26 cellular contexts compared by ENCODE assay signal in genomic region chr7:1654738-1655490, GRCh38. TPM values are rescaled to one million over a fixed set of nuclear protein-coding genes. Genes with fewer than 3 reads are reported as not detected.
"Had no signal": no experiment of that assay in that cellular context is flagged by ENCODE, and none has a peak within 500 bp of the region (broad histone marks: within the 10 kb centered on the region; RNA-seq: fewer than 3 reads in every experiment).

No MANE protein-coding gene starts in this region.

- H3K36me3 Mint-ChIP-seq: activated naive CD4-positive, alpha-beta T cell treated with anti-CD3 and anti-CD28 coated beads, Interleukin-2, amount 50 U/mL, for 24 hours had no signal

- H3K36me3 ChIP-seq: breast epithelium, Peyer's patch, WERI-Rb-1 had no signal

- H3K27ac ChIP-seq: breast epithelium, Peyer's patch, SK-N-MC, WERI-Rb-1 had no signal

- H3K4me1 Mint-ChIP-seq: activated naive CD4-positive, alpha-beta T cell treated with anti-CD3 and anti-CD28 coated beads, Interleukin-2, amount 50 U/mL, for 24 hours had no signal

- H3K4me3 Mint-ChIP-seq: activated CD8-positive, alpha-beta T cell treated with anti-CD3 and anti-CD28 coated beads, Interleukin-2, amount 10 ng/mL, durations not matched to agents 7 days and 5 days; activated naive CD4-positive, alpha-beta T cell treated with anti-CD3 and anti-CD28 coated beads, Interleukin-2, amount 50 U/mL, for 24 hours; activated T-helper 1 cell treated with anti-CD3 and anti-CD28 coated beads, Interleukin-12 subunit alpha, Interleukin-12 subunit beta, Interleukin-2, Interleukin-4 antibody, amounts not matched to agents 30 ng/mL and 10 ng/mL and 1 ng/mL, durations not matched to agents 14 hours and 24 hours and 36 hours had no signal

- H3K4me1 ChIP-seq: breast epithelium, Peyer's patch had no signal

- H3K9me3 ChIP-seq: breast epithelium, Peyer's patch had no signal

- H3K9me3 Mint-ChIP-seq: activated naive CD4-positive, alpha-beta T cell treated with anti-CD3 and anti-CD28 coated beads, Interleukin-2, amount 50 U/mL, for 24 hours; activated T-helper 1 cell treated with anti-CD3 and anti-CD28 coated beads, Interleukin-12 subunit alpha, Interleukin-12 subunit beta, Interleukin-2, Interleukin-4 antibody, amounts not matched to agents 30 ng/mL and 10 ng/mL and 1 ng/mL, durations not matched to agents 14 hours and 24 hours and 36 hours had no signal

- H3K4me3 ChIP-seq: breast epithelium, Peyer's patch, SK-N-MC had no signal

- ATAC-seq: activated CD4-positive, CD25-positive, alpha-beta regulatory T cell treated with anti-CD3 and anti-CD28 coated beads, Interleukin-2, amount 50 U/mL, for 24 hours; activated CD8-positive, alpha-beta T cell treated with anti-CD3 and anti-CD28 coated beads, Interleukin-2, amount 10 ng/mL, durations not matched to agents 7 days and 5 days had no signal

- H3K27ac Mint-ChIP-seq: activated CD8-positive, alpha-beta T cell treated with anti-CD3 and anti-CD28 coated beads, Interleukin-2, amount 10 ng/mL, durations not matched to agents 7 days and 5 days; activated naive CD4-positive, alpha-beta T cell treated with anti-CD3 and anti-CD28 coated beads, Interleukin-2, amount 50 U/mL, for 24 hours; activated T-helper 1 cell treated with anti-CD3 and anti-CD28 coated beads, Interleukin-12 subunit alpha, Interleukin-12 subunit beta, Interleukin-2, Interleukin-4 antibody, amounts not matched to agents 30 ng/mL and 10 ng/mL and 1 ng/mL, durations not matched to agents 14 hours and 24 hours and 36 hours had no signal

- H3K27me3 ChIP-seq: Peyer's patch had no signal

- DNase-seq: activated CD4-positive, alpha-beta T cell treated with anti-CD3 and anti-CD28 coated beads for 48 hours; activated CD4-positive, alpha-beta T cell treated with anti-CD3 and anti-CD28 coated beads, Interleukin-2, amount 50 U/mL, for 4 hours; activated CD8-positive, alpha-beta memory T cell treated with anti-CD3 and anti-CD28 coated beads, Interleukin-2, amount 50 U/mL, for 48 hours; activated CD8-positive, alpha-beta T cell treated with anti-CD3 and anti-CD28 coated beads, Interleukin-2, amount 10 ng/mL, durations not matched to agents 7 days and 5 days; activated effector memory CD4-positive, alpha-beta T cell treated with Interleukin-2 at 50 U/mL for 16 hours; activated naive CD4-positive, alpha-beta T cell; activated T-cell treated with anti-CD3 and anti-CD28 coated beads, Interleukin-2, amount 50 U/mL, for 1 hour; caudate nucleus; KBM-7; NCI-H1048; NCI-H146; NCI-H187 treated with DMSO at 0.1 percent for 48 hours; NCI-H2081 treated with DMSO at 0.1 percent for 48 hours; NCI-H446; NCI-H524; Peyer's patch; SIG-M5; T-helper 1 cell; WERI-Rb-1 had no signal

RNA-seq across cellular contexts. Expression of gene ELFN1, which starts 15.2 kb away (rescaled TPM):
- total RNA-seq: activated CD8-positive, alpha-beta T cell treated with anti-CD3 and anti-CD28 coated beads, Interleukin-2, amount 10 ng/mL, durations not matched to agents 7 days and 5 days; activated T-helper 1 cell treated with anti-CD3 and anti-CD28 coated beads, Interleukin-12 subunit alpha, Interleukin-12 subunit beta, Interleukin-2, Interleukin-4 antibody, amounts not matched to agents 30 ng/mL and 10 ng/mL and 1 ng/mL, durations not matched to agents 14 hours and 24 hours and 36 hours; LHCN-M2; M059J had no signal
